23 cellular contexts compared by ENCODE assay signal in the genomic region with DNA sequence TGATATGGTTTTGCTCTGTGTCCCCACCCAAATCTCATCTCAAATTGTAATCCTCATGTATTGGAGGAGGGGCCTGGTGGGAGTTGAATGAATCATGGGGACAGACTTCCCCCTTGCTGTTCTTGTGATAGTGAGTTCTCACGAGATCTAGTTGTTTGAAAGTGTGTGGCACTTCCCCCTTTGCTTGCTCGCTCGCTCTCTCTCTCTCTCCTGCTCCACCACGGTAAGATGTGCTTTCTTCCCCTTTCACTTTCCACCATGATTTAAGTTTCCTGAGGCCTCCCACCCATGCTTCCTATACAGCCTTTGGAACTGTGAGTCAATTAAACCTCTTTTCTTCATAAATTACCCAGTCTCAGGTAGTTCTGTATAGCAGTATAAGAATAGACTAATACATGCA.
A peak's percentile ranks its signal among the peaks of the same experiment; 100 is the strongest.
DNase-seq lines count a peak whose midpoint lies in the region; ATAC-seq, FAIRE-seq and TF ChIP-seq lines count a peak whose summit lies in the region.
"Had no signal": no experiment of that assay in that cellular context is flagged by ENCODE, and none has a peak within 500 bp of the region (broad histone marks: within the 10 kb centered on the region; RNA-seq: fewer than 3 reads in every experiment).

No MANE protein-coding gene starts in this region.

- TF ChIP-seq CTCF in natural killer cell (IDR thresholded peaks at IDR 0.05) = no peak
- no peak for TF ChIP-seq CTCF in GM12878 (IDR thresholded peaks at IDR 0.05 in 2 of 3, conservative IDR thresholded peaks at IDR 0.05 in 1 of 3; ENCODE audit: control insufficient read depth in 2 of 3, extremely low read depth in 1 of 3, insufficient read depth in 1 of 3, low read depth in 3 of 3, low read length in 3 of 3)
- no peak for TF ChIP-seq CTCF in endothelial cell (IDR thresholded peaks at IDR 0.05; ENCODE audit: unreplicated experiment)

- H3K27ac Mint-ChIP-seq in natural killer cell (peak overlapping the region; percentile 25 to 29), endothelial cell (ENCODE audit: unreplicated experiment) (no peak overlapping the region)
- H3K27ac Mint-ChIP-seq in natural killer cell treated with Interleukin-12 subunit alpha and Interleukin-12 subunit beta and Interleukin-15 and Interleukin-18, amount 100 ng/mL, for 72 hours = no peak overlapping the region
- H3K27ac Mint-ChIP-seq: CD4-positive, alpha-beta T cell; stimulated activated effector memory CD8-positive, alpha-beta T cell treated with anti-CD3 and anti-CD28 coated beads, Interleukin-12 subunit alpha, Interleukin-12 subunit beta, amount 100 ng/mL, for 72 hours had no signal

- POLR2A ChIA-PET in GM12878 (lab: Charles Lee) = no interaction called here

- ATAC-seq in natural killer cell (peak in 1 of 3 donors; percentile 41), GM12878 (no peak), HG03280 (IDR thresholded peaks at IDR 0.05; ENCODE audit: unreplicated experiment) (no peak)
- no peak for ATAC-seq in natural killer cell treated with Interleukin-12 subunit alpha and Interleukin-12 subunit beta and Interleukin-15 and Interleukin-18, amount 100 ng/mL, for 72 hours
- ATAC-seq: stimulated activated effector memory CD8-positive, alpha-beta T cell treated with anti-CD3 and anti-CD28 coated beads, Interleukin-12 subunit alpha, Interleukin-12 subunit beta, amount 100 ng/mL, for 72 hours had no signal

- H3K4me3 ChIP-seq in GM12878 = no peak overlapping the region
- H3K4me3 ChIP-seq: tibial artery had no signal

- H3K4me3 Mint-ChIP-seq in natural killer cell (no peak overlapping the region), endothelial cell (ENCODE audit: unreplicated experiment) (no peak overlapping the region)
- H3K4me3 Mint-ChIP-seq in natural killer cell treated with Interleukin-12 subunit alpha and Interleukin-12 subunit beta and Interleukin-15 and Interleukin-18, amount 100 ng/mL, for 72 hours = no peak overlapping the region
- H3K4me3 Mint-ChIP-seq: CD4-positive, alpha-beta T cell; stimulated activated effector memory CD8-positive, alpha-beta T cell treated with anti-CD3 and anti-CD28 coated beads, Interleukin-12 subunit alpha, Interleukin-12 subunit beta, amount 100 ng/mL, for 72 hours had no signal

- H3K79me2 ChIP-seq in GM12878 (ENCODE audit: control insufficient read depth, insufficient read depth, low read length) = peaks cover 78% of the 10 kb centered on the region

- BruUV-seq in GM12878 (replicated peaks; lab: Mats Ljungman, UMichigan) = no TSS peak

- H3K9me3 Mint-ChIP-seq in natural killer cell (peaks cover 2 to 3% of the 10 kb centered on the region in 2 donors), endothelial cell (ENCODE audit: unreplicated experiment) (no peaks in the 10 kb centered on the region)
- peaks cover 3% of the 10 kb centered on the region for H3K9me3 Mint-ChIP-seq in natural killer cell treated with Interleukin-12 subunit alpha and Interleukin-12 subunit beta and Interleukin-15 and Interleukin-18, amount 100 ng/mL, for 72 hours

- H3K9me3 ChIP-seq in GM12878 (replicated peaks; ENCODE audit: control insufficient read depth, insufficient read depth, low read length) = peaks cover 14% of the 10 kb centered on the region
- H3K9me3 ChIP-seq: tibial artery had no signal

- TF ChIP-seq EP300 in GM12878 (IDR thresholded peaks at IDR 0.05; ENCODE audit: borderline replicate concordance in 1 of 2, control insufficient read depth in 1 of 2, low read depth in 2 of 2, low read length in 2 of 2) = no peak

- H4K20me1 ChIP-seq in GM12878 (ENCODE audit: control insufficient read depth, insufficient read depth) = no peaks in the 10 kb centered on the region

- SMC1A ChIA-PET in GM12878 (lab: Charles Lee; ENCODE audit: uncharacterized antibody, unreplicated experiment) = interaction anchor here (1.4 kb wide), 1 partner anchor 9 kb away, joined by 3 read pairs; no protein-coding TSS in a partner anchor

- WGBS in GM12878 (ENCODE audit: insufficient coverage, insufficient replicate concordance, low lambda C conversion rate, missing lambda C conversion rate) = 23% methylated on average over 4 of the region's 4 CpGs

- no peak for TF ChIP-seq POLR2A in GM12878 (IDR thresholded peaks at IDR 0.05; ENCODE audit: low read depth, low read length)

- TF ChIP-seq RAD21 in GM12878 (IDR thresholded peaks at IDR 0.05; ENCODE audit: insufficient read depth, low read depth, low read length) = no peak

- H2AFZ ChIP-seq in GM12878 (ENCODE audit: control insufficient read depth, low read depth, low read length) = no peak overlapping the region

- RAD21 ChIA-PET in GM12878 (lab: Charles Lee; ENCODE audit: unreplicated experiment) = no interaction called here

- in situ Hi-C loops in GM12878 (cut with MboI) = no loop called here

- no peak overlapping the region for H3K4me2 ChIP-seq in GM12878 (ENCODE audit: control insufficient read depth, insufficient read depth)

- H3K27me3 Mint-ChIP-seq in natural killer cell (ENCODE audit: low read depth in 2 of 2) (no peaks in the 10 kb centered on the region), endothelial cell (ENCODE audit: unreplicated experiment) (peaks cover 1% of the 10 kb centered on the region)
- no peaks in the 10 kb centered on the region for H3K27me3 Mint-ChIP-seq in natural killer cell treated with Interleukin-12 subunit alpha and Interleukin-12 subunit beta and Interleukin-15 and Interleukin-18, amount 100 ng/mL, for 72 hours
- H3K27me3 Mint-ChIP-seq: CD4-positive, alpha-beta T cell had no signal

- no peaks in the 10 kb centered on the region for H3K4me1 ChIP-seq in GM12878 (ENCODE audit: control insufficient read depth, insufficient read depth, low read length)

- intact Hi-C loops in natural killer cell (cut with micrococcal nuclease) = no loop called here
- intact Hi-C loops in GM12878 (cut with micrococcal nuclease; ENCODE audit: unreplicated experiment) = no loop called here

- DNase-seq in natural killer cell (no peak), NOMO-1 treated with dmso at 0.1 percent for 144 hours (lab: John Stamatoyannopoulos, UW; ENCODE audit: unreplicated experiment) (peak; percentile 31), GM12878 (ENCODE audit: low read depth, low spot score) (no peak), endothelial cell (ENCODE audit: low spot score) (no peak), NCI-H2227 (lab: John Stamatoyannopoulos, UW; ENCODE audit: unreplicated experiment) (no peak), NCI-H2081 treated with DMSO at 0.1 percent for 48 hours (lab: John Stamatoyannopoulos, UW) (no peak)
- DNase-seq in natural killer cell treated with Interleukin-12 subunit alpha and Interleukin-12 subunit beta and Interleukin-15 and Interleukin-18, amount 100 ng/mL, for 72 hours (ENCODE audit: low spot score) = no peak
- DNase-seq: activated CD8-positive, alpha-beta memory T cell treated with anti-CD3 and anti-CD28 coated beads for 24 hours; CD4-positive, alpha-beta T cell; dermis blood vessel endothelial cell; DMS79 treated with DMSO at 0.1 percent for 48 hours; H7; IMR-90; NCI-H1105 treated with DMSO at 0.1 percent for 48 hours; NCI-H69; nucleus accumbens; retina; stimulated activated CD4-positive, alpha-beta T cell treated with anti-CD3 and anti-CD28 coated beads, Interleukin-12 subunit alpha, Interleukin-12 subunit beta, amount 100 ng/mL, for 4 hours; tibial artery; WERI-Rb-1 had no signal

- H3K27ac ChIP-seq in GM12878 (ENCODE audit: control insufficient read depth, insufficient read depth) = no peak overlapping the region
- H3K27ac ChIP-seq: tibial artery, WERI-Rb-1 had no signal

- FAIRE-seq in GM12878 (lab: Jason Lieb, UNC) = no peak
- FAIRE-seq: frontal cortex had no signal

- CTCF ChIA-PET in GM12878 (lab: Yijun Ruan, JAX) = no interaction called here

- H3K36me3 ChIP-seq in GM12878 (ENCODE audit: control insufficient read depth in 2 of 2, insufficient read depth in 2 of 2, low read length in 1 of 2) = peaks cover 0 to 2% of the 10 kb centered on the region in 2 experiments; a peak in 1 of 4 replicates
- H3K36me3 ChIP-seq: tibial artery, WERI-Rb-1 had no signal

- H3K27me3 ChIP-seq in GM12878 (replicated peaks in 1 of 2; ENCODE audit: control insufficient read depth in 2 of 2, insufficient read depth in 2 of 2, low read length in 1 of 2) = no peaks in the 10 kb centered on the region
- H3K27me3 ChIP-seq: tibial artery had no signal

- H3K9ac ChIP-seq in GM12878 (ENCODE audit: control insufficient read depth, insufficient read depth, low read length) = no peak overlapping the region

- H3K4me1 Mint-ChIP-seq in natural killer cell (peaks cover 50 to 56% of the 10 kb centered on the region in 2 donors), endothelial cell (ENCODE audit: unreplicated experiment) (peaks cover 18% of the 10 kb centered on the region)
- H3K4me1 Mint-ChIP-seq in natural killer cell treated with Interleukin-12 subunit alpha and Interleukin-12 subunit beta and Interleukin-15 and Interleukin-18, amount 100 ng/mL, for 72 hours (ENCODE audit: low read depth in 2 of 2) = peaks cover 31 to 41% of the 10 kb centered on the region in 2 donors

- H3K36me3 Mint-ChIP-seq in natural killer cell = no peaks in the 10 kb centered on the region
- peaks cover 10% of the 10 kb centered on the region for H3K36me3 Mint-ChIP-seq in natural killer cell treated with Interleukin-12 subunit alpha and Interleukin-12 subunit beta and Interleukin-15 and Interleukin-18, amount 100 ng/mL, for 72 hours
- peaks cover 1% of the 10 kb centered on the region for H3K36me3 Mint-ChIP-seq in endothelial cell (ENCODE audit: low read depth, unreplicated experiment)
- H3K36me3 Mint-ChIP-seq: stimulated activated effector memory CD8-positive, alpha-beta T cell treated with anti-CD3 and anti-CD28 coated beads, Interleukin-12 subunit alpha, Interleukin-12 subunit beta, amount 100 ng/mL, for 72 hours had no signal

TF ChIP-seq in GM12878, 131 proteins besides CTCF, POLR2A, EP300 and RAD21:
- TF ChIP-seq SREBF2 (IDR thresholded peaks at IDR 0.05; ENCODE audit: low read length) = no peak
- TF ChIP-seq SPI1 (IDR thresholded peaks at IDR 0.05; ENCODE audit: borderline replicate concordance, insufficient read depth, low read depth, low read length) = 0 out of 2 replicates have a peak, but pooled peaks have one; percentile 11

Comparison
In these comparisons a context has a peak if more than half of its experiments do, and no peak if none do; other contexts are left out.
1. H3K27ac Mint-ChIP-seq: peak in natural killer cell (2 of 2); none in natural killer cell treated with Interleukin-12 subunit alpha and Interleukin-12 subunit beta and Interleukin-15 and Interleukin-18, amount 100 ng/mL, for 72 hours (0 of 2) and endothelial cell (single experiment).